Comparison of ENCODE assay signal across 31 cellular contexts in genomic region chr17:21399476-21400203, GRCh38. TPM values are rescaled to one million over a fixed set of nuclear protein-coding genes. Genes with fewer than 3 reads are reported as not detected.
"Had no signal": no experiment of that assay in that cellular context is flagged by ENCODE, and none has a peak within 500 bp of the region (broad histone marks: within the 10 kb centered on the region; RNA-seq: fewer than 3 reads in every experiment).

No MANE protein-coding gene starts in this region.

- H3K9me3 ChIP-seq: adrenal gland, breast epithelium, SJCRH30, SK-N-SH had no signal

- H3K4me1 Mint-ChIP-seq: activated CD4-positive, alpha-beta memory T cell treated with anti-CD3 and anti-CD28 coated beads, Interleukin-2, amount 10 ng/mL, durations not matched to agents 7 days and 5 days; activated CD4-positive, alpha-beta T cell treated with anti-CD3 and anti-CD28 coated beads for 36 hours; activated naive CD8-positive, alpha-beta T cell treated with anti-CD3 and anti-CD28 coated beads, Interleukin-2, amount 10 ng/mL, durations not matched to agents 7 days and 5 days had no signal

- H3K27ac Mint-ChIP-seq: activated CD4-positive, alpha-beta memory T cell treated with anti-CD3 and anti-CD28 coated beads, Interleukin-2, amount 10 ng/mL, durations not matched to agents 7 days and 5 days; activated CD4-positive, alpha-beta T cell treated with anti-CD3 and anti-CD28 coated beads for 36 hours; activated naive CD8-positive, alpha-beta T cell treated with anti-CD3 and anti-CD28 coated beads, Interleukin-2, amount 10 ng/mL, durations not matched to agents 7 days and 5 days had no signal

- H3K27ac ChIP-seq: adrenal gland, breast epithelium, SJCRH30, WERI-Rb-1 had no signal

- H3K27me3 ChIP-seq: adrenal gland, breast epithelium had no signal

- H3K36me3 Mint-ChIP-seq: activated naive CD8-positive, alpha-beta T cell treated with anti-CD3 and anti-CD28 coated beads, Interleukin-2, amount 10 ng/mL, durations not matched to agents 7 days and 5 days had no signal

- H3K4me3 Mint-ChIP-seq: activated CD4-positive, alpha-beta memory T cell treated with anti-CD3 and anti-CD28 coated beads, Interleukin-2, amount 10 ng/mL, durations not matched to agents 7 days and 5 days; activated CD4-positive, alpha-beta T cell treated with anti-CD3 and anti-CD28 coated beads for 36 hours; activated naive CD8-positive, alpha-beta T cell treated with anti-CD3 and anti-CD28 coated beads, Interleukin-2, amount 10 ng/mL, durations not matched to agents 7 days and 5 days had no signal

- H3K27me3 Mint-ChIP-seq: activated CD4-positive, alpha-beta memory T cell treated with anti-CD3 and anti-CD28 coated beads, Interleukin-2, amount 10 ng/mL, durations not matched to agents 7 days and 5 days; activated CD4-positive, alpha-beta T cell treated with anti-CD3 and anti-CD28 coated beads for 36 hours; activated naive CD8-positive, alpha-beta T cell treated with anti-CD3 and anti-CD28 coated beads, Interleukin-2, amount 10 ng/mL, durations not matched to agents 7 days and 5 days had no signal

- DNase-seq: activated CD4-positive, alpha-beta memory T cell treated with anti-CD3 and anti-CD28 coated beads, Interleukin-2, amount 10 ng/mL, durations not matched to agents 7 days and 5 days; activated CD4-positive, alpha-beta T cell treated with anti-CD3 and anti-CD28 coated beads for 36 hours; activated CD4-positive, alpha-beta T cell treated with anti-CD3 and anti-CD28 coated beads, Interleukin-2, amount 50 U/mL, for 1 hour; activated CD8-positive, alpha-beta memory T cell treated with anti-CD3 and anti-CD28 coated beads, Interleukin-2, amount 50 U/mL, for 48 hours; activated naive CD4-positive, alpha-beta T cell treated with anti-CD3 and anti-CD28 coated beads, Interleukin-2, amount 50 U/mL, for 16 hours; activated naive CD8-positive, alpha-beta T cell treated with anti-CD3 and anti-CD28 coated beads, Interleukin-2, amount 10 ng/mL, durations not matched to agents 7 days and 5 days; activated T-cell treated with anti-CD3 and anti-CD28 coated beads, Interleukin-2, amount 50 U/mL, for 1 hour; adrenal gland; aorta; caudate nucleus; Karpas-422; MM.1S; NCI-H1105; NCI-H1436; NCI-H1694 treated with DMSO at 0.1 percent for 48 hours; NCI-H2029 treated with DMSO at 0.1 percent for 48 hours; NCI-H345; NCI-H510A; NCI-H526 treated with DMSO at 0.1 percent for 48 hours; NCI-H82; OCI-M1; Right ventricle myocardium superior; RPMI8226; SJCRH30; SK-N-SH; T-helper 1 cell; WERI-Rb-1 had no signal

- H3K4me1 ChIP-seq: adrenal gland, breast epithelium had no signal

- ATAC-seq: activated CD4-positive, alpha-beta T cell treated with anti-CD3 and anti-CD28 coated beads for 36 hours; Panc1 had no signal

- H3K9me3 Mint-ChIP-seq: activated CD4-positive, alpha-beta memory T cell treated with anti-CD3 and anti-CD28 coated beads, Interleukin-2, amount 10 ng/mL, durations not matched to agents 7 days and 5 days; activated naive CD8-positive, alpha-beta T cell treated with anti-CD3 and anti-CD28 coated beads, Interleukin-2, amount 10 ng/mL, durations not matched to agents 7 days and 5 days had no signal

- H3K4me3 ChIP-seq: adrenal gland, breast epithelium, SJCRH30 had no signal

RNA-seq across cellular contexts. Expression of gene KCNJ12, which starts 23.5 kb away (rescaled TPM):
- total RNA-seq: activated CD4-positive, alpha-beta memory T cell treated with anti-CD3 and anti-CD28 coated beads, Interleukin-2, amount 10 ng/mL, durations not matched to agents 7 days and 5 days; activated CD4-positive, alpha-beta T cell treated with anti-CD3 and anti-CD28 coated beads for 36 hours; activated CD8-positive, alpha-beta memory T cell treated with anti-CD3 and anti-CD28 coated beads for 36 hours; activated naive CD8-positive, alpha-beta T cell treated with anti-CD3 and anti-CD28 coated beads, Interleukin-2, amount 10 ng/mL, durations not matched to agents 7 days and 5 days; T-helper 2 cell treated with Interferon-gamma antibody and Interleukin-4, amounts not matched to agents 100 ng/mL and 5 ng/mL, for 36 hours had no signal
